In genomic region chr2:27953077-27953476, GRCh38 we compare ENCODE assay signal across 18 cellular contexts.
DNase-seq lines count a peak whose midpoint lies in the region; ATAC-seq, FAIRE-seq and TF ChIP-seq lines count a peak whose summit lies in the region.
"Had no signal": no experiment of that assay in that cellular context is flagged by ENCODE, and none has a peak within 500 bp of the region (broad histone marks: within the 10 kb centered on the region; RNA-seq: fewer than 3 reads in every experiment).

No MANE protein-coding gene starts in this region.

- DNase-seq in A549 (ENCODE audit: low read depth in 1 of 2, low spot score in 1 of 2) (no peak), PC-9 (no peak), left lobe of liver (ENCODE audit: low spot score) (no peak), dorsolateral prefrontal cortex (no peak), osteocyte (ENCODE audit: extremely low spot score, unreplicated experiment) (no peak), GM20000 (ENCODE audit: low spot score) (no peak)
- DNase-seq: COR-L47; DMS153; HCEC 1CT; NCI-H1105; NCI-H187; NCI-H69; NK-92 treated with Interleukin-12 subunit alpha and Interleukin-12 subunit beta, amount 100 ng/mL, for 24 hours; OCI-M1; SK-N-SH had no signal

- H3K4me3 Mint-ChIP-seq in osteocyte (ENCODE audit: unreplicated experiment) = no peak overlapping the region

- no peaks in the 10 kb centered on the region; the same call in 1 of the 2 replicates for H3K9me2 ChIP-seq in PC-9 (ENCODE audit: insufficient read depth)
- H3K9me2 ChIP-seq: SK-N-SH had no signal

- no peaks in the 10 kb centered on the region for H3K27me3 ChIP-seq in BLaER1 treated with 17β-estradiol and CSF1 and Interleukin-3, amounts not matched to agents 10 nM and 100 nM
- H3K27me3 ChIP-seq in PC-9 (ENCODE audit: insufficient read depth, low read depth) = no peaks in the 10 kb centered on the region
- no peaks in the 10 kb centered on the region for H3K27me3 ChIP-seq in dorsolateral prefrontal cortex

- H3K9ac ChIP-seq in BLaER1 treated with 17β-estradiol and CSF1 and Interleukin-3, amounts not matched to agents 10 nM and 100 nM = peak overlapping the region in 5 of 11 experiments; percentile 69 to 84 (median 77); a peak in 9 of 22 replicates

- H3K4me3 ChIP-seq in A549 (no peak overlapping the region), PC-9 (no peak overlapping the region), dorsolateral prefrontal cortex (no peak overlapping the region)
- no peak overlapping the region for H3K4me3 ChIP-seq in BLaER1 treated with 17β-estradiol and CSF1 and Interleukin-3, amounts not matched to agents 10 nM and 100 nM

- H3K27ac ChIP-seq in A549 = peak overlapping the region; percentile 80 to 93
- H3K27ac ChIP-seq in BLaER1 treated with 17β-estradiol and CSF1 and Interleukin-3, amounts not matched to agents 10 nM and 100 nM = peak overlapping the region; percentile 76 to 98 (median 93); a peak in 21 of 22 replicates
- H3K27ac ChIP-seq in PC-9 = peak overlapping the region; percentile 88
- peak overlapping the region in 5 of 59 donors; percentile 17 to 71 (median 35) for H3K27ac ChIP-seq in dorsolateral prefrontal cortex
- H3K27ac ChIP-seq: C4-2B had no signal

- WGBS in A549 (ENCODE audit: missing lambda C conversion rate) = 95% methylated on average over 4 of the region's 4 CpGs

- H3K27me3 Mint-ChIP-seq in osteocyte (ENCODE audit: unreplicated experiment) = no peaks in the 10 kb centered on the region

- peaks cover 37% of the 10 kb centered on the region for H3K4me1 Mint-ChIP-seq in osteocyte (ENCODE audit: unreplicated experiment)

- H3K36me3 Mint-ChIP-seq in osteocyte (ENCODE audit: unreplicated experiment) = peaks cover 5% of the 10 kb centered on the region

- BruUV-seq in PC-9 (replicated peaks; lab: Mats Ljungman, UMichigan) = no TSS peak

- peaks cover 9% of the 10 kb centered on the region for H3K9me3 Mint-ChIP-seq in osteocyte (ENCODE audit: unreplicated experiment)

- POLR2A ChIA-PET in A549 (lab: Yijun Ruan, JAX) (interaction anchor here (2.8 kb wide), 1 partner anchor 438 kb away, joined by 21 read pairs; the partner anchor contains the start of gene FOSL2), PC-9 (lab: Charles Lee; ENCODE audit: unreplicated experiment) (no interaction called here)

- no peaks in the 10 kb centered on the region for H4K20me1 ChIP-seq in BLaER1 treated with 17β-estradiol and CSF1 and Interleukin-3, amounts not matched to agents 10 nM and 100 nM
- H4K20me1 ChIP-seq in PC-9 (ENCODE audit: insufficient read depth) = no peaks in the 10 kb centered on the region

- ATAC-seq in A549 (no peak), left lobe of liver (peak; percentile 22), GM18909 (IDR thresholded peaks at IDR 0.05; ENCODE audit: poor library complexity, unreplicated experiment) (no peak)

- H3K9me3 ChIP-seq in A549 (peaks cover 13% of the 10 kb centered on the region; the same call in 2 of the 3 replicates), PC-9 (ENCODE audit: insufficient read depth, low read depth) (peaks cover 18% of the 10 kb centered on the region)
- H3K9me3 ChIP-seq in BLaER1 treated with 17β-estradiol and CSF1 and Interleukin-3, amounts not matched to agents 10 nM and 100 nM (replicated peaks in 1 of 11) = peaks cover 11 to 40% (median 29%) of the 10 kb centered on the region in 11 experiments; a peak in 21 of 22 replicates
- H3K9me3 ChIP-seq: SK-N-SH had no signal

- H2AFZ ChIP-seq in PC-9 = no peak overlapping the region

- no peak overlapping the region for H3K27ac Mint-ChIP-seq in osteocyte (ENCODE audit: unreplicated experiment)

- H3K79me2 ChIP-seq in PC-9 (ENCODE audit: low read depth) = peaks cover 47% of the 10 kb centered on the region

- peaks cover 52% of the 10 kb centered on the region for H3K4me1 ChIP-seq in A549
- H3K4me1 ChIP-seq in BLaER1 treated with 17β-estradiol and CSF1 and Interleukin-3, amounts not matched to agents 10 nM and 100 nM = peaks cover 53 to 92% (median 74%) of the 10 kb centered on the region in 10 experiments
- peaks cover 49% of the 10 kb centered on the region for H3K4me1 ChIP-seq in PC-9 (replicated peaks; ENCODE audit: insufficient read depth)

- H3K4me2 ChIP-seq in A549 = peak overlapping the region; percentile 67
- H3K4me2 ChIP-seq in BLaER1 treated with 17β-estradiol and CSF1 and Interleukin-3, amounts not matched to agents 10 nM and 100 nM = peak overlapping the region in 9 of 11 experiments; percentile 40 to 83 (median 80); a peak in 16 of 22 replicates
- H3K4me2 ChIP-seq in PC-9 = 0 out of 2 replicates have a peak overlapping the region, but pooled peaks have one; percentile 65

- TF ChIP-seq EP300 in A549 (IDR thresholded peaks at IDR 0.05) = no peak

- no peak for TF ChIP-seq RAD21 in A549 (conservative IDR thresholded peaks at IDR 0.05 in 1 of 2, IDR thresholded peaks at IDR 0.05 in 1 of 2)

- no peak for TF ChIP-seq POLR2A in A549 (IDR thresholded peaks at IDR 0.05; ENCODE audit: low read length)

- peaks cover 0 to 20% (median 8%) of the 10 kb centered on the region in 11 experiments; a peak in 9 of 22 replicates for H3K36me3 ChIP-seq in BLaER1 treated with 17β-estradiol and CSF1 and Interleukin-3, amounts not matched to agents 10 nM and 100 nM
- H3K36me3 ChIP-seq in PC-9 (ENCODE audit: low read depth) = peaks cover 17% of the 10 kb centered on the region; the same call in 1 of the 2 replicates

- peaks cover 53% of the 10 kb centered on the region for H3F3A ChIP-seq in PC-9 (ENCODE audit: insufficient read depth, low read depth)

- intact Hi-C loops in PC-9 (cut with micrococcal nuclease; ENCODE audit: unreplicated experiment) (loop anchor here (10.0 kb wide), 1 partner anchor 248 kb away; no protein-coding TSS in a partner anchor), dorsolateral prefrontal cortex (cut with DNase I) (loop anchor here in 1 of 2 donors (10.0 kb wide), 2 partner anchors 58 to 442 kb away; partner anchors contain the start of genes BABAM2, FOSL2 and RBKS)

- no peak for TF ChIP-seq CTCF in A549 (IDR thresholded peaks at IDR 0.05)
- TF ChIP-seq CTCF in PC-9 (conservative IDR thresholded peaks at IDR 0.05) = no peak
- TF ChIP-seq CTCF in dorsolateral prefrontal cortex (IDR thresholded peaks at IDR 0.05 in 54 of 56, conservative IDR thresholded peaks at IDR 0.05 in 2 of 56; ENCODE audit: low read depth in 1 of 56, partially characterized antibody in 56 of 56) = no peak
- no peak for TF ChIP-seq CTCF in osteocyte (IDR thresholded peaks at IDR 0.05)
- no peak for TF ChIP-seq CTCF in GM20000 (IDR thresholded peaks at IDR 0.05; ENCODE audit: extremely low read depth, missing control alignments)

- FAIRE-seq in A549 (lab: Jason Lieb, UNC) = no peak

- CTCF ChIA-PET in A549 (lab: Yijun Ruan, JAX) (interaction anchor here (0.8 to 2.4 kb wide), 10 partner anchors 81 to 443 kb away, joined by 3 to 11 read pairs (median 4); no protein-coding TSS in a partner anchor), PC-9 (lab: Charles Lee) (no interaction called here)

TF ChIP-seq in A549, 52 proteins besides CTCF, POLR2A, EP300 and RAD21:
- TF ChIP-seq HDAC2 (IDR thresholded peaks at IDR 0.05) (no peak), MAX (IDR thresholded peaks at IDR 0.05) (no peak), RCOR1 (IDR thresholded peaks at IDR 0.05; ENCODE audit: low read depth, low read length) (no peak), JUNB (IDR thresholded peaks at IDR 0.05) (no peak)
